9 cellular contexts compared by ENCODE assay signal in genomic region chr13:50893211-50893852, GRCh38. TPM values are rescaled to one million over a fixed set of nuclear protein-coding genes. Genes with fewer than 3 reads are reported as not detected.
DNase-seq lines count a peak whose midpoint lies in the region; ATAC-seq, FAIRE-seq and TF ChIP-seq lines count a peak whose summit lies in the region.
"Had no signal": no experiment of that assay in that cellular context is flagged by ENCODE, and none has a peak within 500 bp of the region (broad histone marks: within the 10 kb centered on the region; RNA-seq: fewer than 3 reads in every experiment).

No MANE protein-coding gene starts in this region.

- TF ChIP-seq CTCF in nephron (IDR thresholded peaks at IDR 0.05; ENCODE audit: unreplicated experiment in 3 of 3) (no peak), D721Med (IDR thresholded peaks at IDR 0.05; ENCODE audit: insufficient read depth, missing control alignments) (no peak)

- intact Hi-C loops in activated CD4-positive, alpha-beta memory T cell treated with anti-CD3 and anti-CD28 coated beads for 36 hours (cut with micrococcal nuclease) = loop anchor here (1.0 to 5.0 kb wide), 5 partner anchors 16 to 811 kb away; partner anchors contain the start of gene RNASEH2B

- H3K27me3 Mint-ChIP-seq in activated CD4-positive, alpha-beta memory T cell treated with anti-CD3 and anti-CD28 coated beads for 36 hours = no peaks in the 10 kb centered on the region
- H3K27me3 Mint-ChIP-seq in nephron (ENCODE audit: low read depth) = no peaks in the 10 kb centered on the region

- H3K4me1 Mint-ChIP-seq in activated CD4-positive, alpha-beta memory T cell treated with anti-CD3 and anti-CD28 coated beads for 36 hours (ENCODE audit: low read depth) = peaks cover 39% of the 10 kb centered on the region
- peaks cover 29% of the 10 kb centered on the region for H3K4me1 Mint-ChIP-seq in nephron

- peak overlapping the region; percentile 53 for H3K4me3 Mint-ChIP-seq in activated CD4-positive, alpha-beta memory T cell treated with anti-CD3 and anti-CD28 coated beads for 36 hours
- H3K4me3 Mint-ChIP-seq in nephron = no peak overlapping the region

- H3K36me3 Mint-ChIP-seq in activated CD4-positive, alpha-beta memory T cell treated with anti-CD3 and anti-CD28 coated beads for 36 hours = peaks cover 5% of the 10 kb centered on the region
- H3K36me3 Mint-ChIP-seq in nephron (ENCODE audit: low read depth) = no peaks in the 10 kb centered on the region

- no peak for FAIRE-seq in D721Med (lab: Jason Lieb, UNC)
- FAIRE-seq: K562 had no signal

- DNase-seq in GM03348 (ENCODE audit: low spot score) (peak; percentile 45), D721Med (ENCODE audit: insufficient read length, low spot score) (no peak), GM19238 (ENCODE audit: insufficient read length, low spot score) (no peak), NCI-H1092 (lab: John Stamatoyannopoulos, UW) (no peak)
- peak; percentile 16 for DNase-seq in activated CD4-positive, alpha-beta memory T cell treated with anti-CD3 and anti-CD28 coated beads for 36 hours

- CTCF ChIA-PET in activated CD4-positive, alpha-beta memory T cell treated with anti-CD3 and anti-CD28 coated beads for 36 hours (lab: Charles Lee) = interaction anchor here (0.7 to 5.0 kb wide), 4 partner anchors 14 to 987 kb away, joined by 3 to 38 read pairs (median 6); no protein-coding TSS in a partner anchor

- H3K27ac Mint-ChIP-seq in activated CD4-positive, alpha-beta memory T cell treated with anti-CD3 and anti-CD28 coated beads for 36 hours = peak overlapping the region; percentile 84
- H3K27ac Mint-ChIP-seq in nephron = peak overlapping the region; percentile 72 to 96 (median 88)

- POLR2A ChIA-PET in activated CD4-positive, alpha-beta memory T cell treated with anti-CD3 and anti-CD28 coated beads for 36 hours (lab: Charles Lee) = interaction anchor here (0.9 to 1.6 kb wide), 4 partner anchors 16 to 896 kb away, joined by 3 to 4 read pairs (median 4); partner anchors contain the start of gene RNASEH2B

- ATAC-seq in GM21381 (IDR thresholded peaks at IDR 0.05; ENCODE audit: unreplicated experiment) (peak; percentile 69), HG03571 (IDR thresholded peaks at IDR 0.05; ENCODE audit: unreplicated experiment) (peak; percentile 84)
- ATAC-seq: K562 had no signal

- no peaks in the 10 kb centered on the region for H3K9me3 Mint-ChIP-seq in activated CD4-positive, alpha-beta memory T cell treated with anti-CD3 and anti-CD28 coated beads for 36 hours
- H3K9me3 Mint-ChIP-seq in nephron = no peaks in the 10 kb centered on the region

RNA-seq across cellular contexts. Expression of gene RNASEH2B, which starts 16.3 kb away (rescaled TPM):
- total RNA-seq in activated CD4-positive, alpha-beta memory T cell treated with anti-CD3 and anti-CD28 coated beads for 36 hours = 10 to 100 TPM; 40.8 to 48.4 TPM

RNA-seq across cellular contexts. Expression of gene DLEU7, which starts 49.8 kb away (rescaled TPM):
- total RNA-seq in activated CD4-positive, alpha-beta memory T cell treated with anti-CD3 and anti-CD28 coated beads for 36 hours = not detected
- total RNA-seq: K562 had no signal

Comparison
In these comparisons a context has a peak if more than half of its experiments do, and no peak if none do; other contexts are left out.
1. DNase-seq: peak in GM03348 (single experiment) and activated CD4-positive, alpha-beta memory T cell treated with anti-CD3 and anti-CD28 coated beads for 36 hours (single experiment); none in D721Med (single experiment), GM19238 (single experiment) and NCI-H1092 (single experiment).